8 cellular contexts compared by ENCODE assay signal in the genomic region with DNA sequence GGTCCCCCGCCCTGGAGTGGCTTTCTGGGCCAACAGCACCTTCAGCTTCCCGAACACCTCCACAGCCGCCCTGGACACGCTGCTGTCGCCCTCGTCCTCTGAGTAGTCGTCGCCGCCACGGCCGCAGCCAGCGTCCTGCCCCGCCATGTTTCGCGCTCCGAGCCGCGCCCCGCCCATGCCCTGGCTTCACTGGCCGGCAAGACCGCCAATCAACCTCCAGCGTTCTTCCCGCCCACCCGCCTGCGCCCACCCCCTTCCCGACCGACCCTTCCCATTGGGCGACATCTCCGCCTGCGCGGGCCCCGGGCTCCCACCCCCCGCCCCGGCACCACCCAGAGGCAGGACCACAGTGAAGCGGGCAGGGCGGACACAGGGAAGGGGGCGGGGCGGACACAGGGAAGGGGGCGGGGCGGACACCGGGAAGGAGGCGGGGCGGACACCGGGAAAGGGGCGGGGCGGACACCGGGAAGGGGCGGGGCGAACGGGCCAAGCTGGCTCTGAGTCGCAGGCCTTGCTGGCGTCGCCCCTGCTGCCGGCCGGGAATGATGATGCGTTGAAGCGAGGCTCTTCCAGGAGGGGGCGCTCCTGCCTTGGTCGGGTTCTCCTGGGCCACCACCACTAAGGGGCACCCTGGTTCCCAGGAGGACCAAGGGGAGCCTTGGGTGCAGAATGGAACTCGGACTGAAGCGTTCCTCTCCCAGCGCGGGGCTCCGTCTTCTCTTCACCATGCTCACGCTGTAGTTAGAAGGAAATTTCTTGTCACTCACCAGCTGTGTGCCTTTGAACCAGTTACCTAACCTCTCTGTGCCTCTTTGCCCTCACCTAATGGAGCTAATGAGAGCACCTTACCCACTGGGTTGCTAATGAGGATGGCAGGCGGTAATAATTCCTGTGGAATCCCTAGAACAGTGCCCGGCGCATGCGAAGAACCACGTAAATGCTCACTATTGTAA.
DNase-seq lines count a peak whose midpoint lies in the region; ATAC-seq and TF ChIP-seq lines count a peak whose summit lies in the region.

TSS of gene HAUS7 (minus strand) at position 166 of the 953 bp plus-strand sequence. CDS start at position 147, 19 bp downstream.

- H3K27ac ChIP-seq in epithelial cell of prostate (no peak within 1 kb of the TSS), mucosa of rectum (ENCODE audit: low read depth in 2 of 2, low read length in 2 of 2) (peak within 1 kb of the TSS; percentile 24 to 37)

- H3K9me3 ChIP-seq in mucosa of rectum (ENCODE audit: control insufficient read depth in 2 of 2, low read length in 2 of 2) = no peaks in the 10 kb centered on the region

- H3K9ac ChIP-seq in mucosa of rectum (ENCODE audit: low read depth in 1 of 2, low read length in 2 of 2) = peak within 1 kb of the TSS; percentile 52 to 60

- H3K27me3 ChIP-seq in mucosa of rectum (ENCODE audit: control insufficient read depth in 2 of 2, insufficient read depth in 2 of 2, low read length in 2 of 2) = peaks cover 0 to 2% of the 10 kb centered on the region in 2 donors

- DNase-seq in DMS153 treated with DMSO at 0.1 percent for 48 hours (lab: John Stamatoyannopoulos, UW; ENCODE audit: unreplicated experiment) (peak; percentile 98), OCI-M1 (lab: John Stamatoyannopoulos, UW) (peak; percentile 94), activated T-cell treated with anti-CD3 and anti-CD28 coated beads for 4 hours (peak; percentile 80), epithelial cell of prostate (ENCODE audit: low read depth, low spot score) (peak; percentile 45)
- peak; percentile 66 to 73 for DNase-seq in stimulated activated CD8-positive, alpha-beta memory T cell treated with anti-CD3 and anti-CD28 coated beads, Interleukin-4, amount 100 ng/mL, for 4 hours (ENCODE audit: low read depth in 2 of 2, low spot score in 1 of 2)

- peak; percentile 72 for ATAC-seq in GM21576 (IDR thresholded peaks at IDR 0.05; ENCODE audit: unreplicated experiment)

- peak within 1 kb of the TSS; percentile 77 to 80 for H3K4me3 ChIP-seq in mucosa of rectum (ENCODE audit: low read length in 2 of 2)

- TF ChIP-seq EP300 in Ishikawa (IDR thresholded peaks at IDR 0.05; ENCODE audit: borderline replicate concordance) = no peak

- no peaks in the 10 kb centered on the region for H3K36me3 ChIP-seq in mucosa of rectum (ENCODE audit: control insufficient read depth in 2 of 2, insufficient read depth in 2 of 2, low read length in 2 of 2)

- H3K4me1 ChIP-seq in mucosa of rectum (ENCODE audit: control insufficient read depth in 2 of 2, insufficient read depth in 2 of 2, low read length in 2 of 2) = peaks cover 8 to 9% of the 10 kb centered on the region in 2 donors

- peak; percentile 67 for TF ChIP-seq RAD21 in Ishikawa (IDR thresholded peaks at IDR 0.05; ENCODE audit: low read depth)

TF ChIP-seq in Ishikawa, 13 proteins besides CTCF, POLR2A, EP300 and RAD21:
- no peak for TF ChIP-seq CEBPB (IDR thresholded peaks at IDR 0.05)
- no peak for TF ChIP-seq NFIC (IDR thresholded peaks at IDR 0.05)
- TF ChIP-seq TAF1 (IDR thresholded peaks at IDR 0.05; ENCODE audit: low read depth) = peak; percentile 55
- TF ChIP-seq MAX (IDR thresholded peaks at IDR 0.05) = peak; percentile 7; the same call in 1 of the 2 replicates
- no peak for TF ChIP-seq REST (IDR thresholded peaks at IDR 0.05; ENCODE audit: low read depth)
- TF ChIP-seq USF1 (IDR thresholded peaks at IDR 0.05) = no peak
- no peak for TF ChIP-seq TCF12 (IDR thresholded peaks at IDR 0.05; ENCODE audit: low read depth)
- TF ChIP-seq YY1 (IDR thresholded peaks at IDR 0.05; ENCODE audit: low read depth) = peak; percentile 85
- peak; percentile 15; the same call in 1 of the 2 replicates for TF ChIP-seq CREB1 (IDR thresholded peaks at IDR 0.05; ENCODE audit: low read depth)
- no peak for TF ChIP-seq TEAD4 (IDR thresholded peaks at IDR 0.05)
- TF ChIP-seq ZBTB7A (IDR thresholded peaks at IDR 0.05; ENCODE audit: low read depth) = no peak
- no peak for TF ChIP-seq FOXM1 (IDR thresholded peaks at IDR 0.05; ENCODE audit: borderline replicate concordance, low read depth)
- TF ChIP-seq EGR1 (IDR thresholded peaks at IDR 0.05) = no peak

Comparison
In these comparisons a context has a peak if more than half of its experiments do, and no peak if none do; other contexts are left out.
1. DNase-seq: peak in every context shown above with its lines; median percentile 98 in DMS153 treated with DMSO at 0.1 percent for 48 hours; 94 in OCI-M1; 80 in activated T-cell treated with anti-CD3 and anti-CD28 coated beads for 4 hours; 70 in stimulated activated CD8-positive, alpha-beta memory T cell treated with anti-CD3 and anti-CD28 coated beads, Interleukin-4, amount 100 ng/mL, for 4 hours; 45 in epithelial cell of prostate.